9 cellular contexts compared by ENCODE assay signal in the genomic region with DNA sequence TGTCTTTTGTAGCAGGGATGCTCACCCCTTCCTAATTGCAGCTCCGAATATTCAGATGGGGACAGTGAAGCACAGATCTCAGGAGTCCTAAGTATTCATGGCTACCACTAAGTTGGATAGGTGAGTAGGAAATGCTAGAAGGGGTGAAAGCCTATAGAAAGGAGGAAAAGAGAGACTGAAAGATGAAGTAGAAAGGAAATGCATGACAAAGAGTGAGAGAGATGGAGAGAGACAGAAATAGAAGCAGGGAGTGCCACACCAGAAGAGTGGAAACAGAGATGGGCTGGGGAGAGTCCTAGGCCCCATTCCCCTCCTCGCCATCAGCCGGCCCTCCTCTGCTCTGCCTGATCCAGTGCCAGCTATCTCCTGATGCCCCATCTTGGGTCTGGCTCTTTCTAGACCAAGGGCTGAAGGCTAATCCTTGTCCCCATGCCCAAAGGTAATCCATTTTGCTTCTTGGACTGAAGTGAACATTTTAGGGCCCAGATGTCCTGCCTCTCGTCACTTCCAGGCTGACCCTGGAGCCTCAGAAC. TPM values are rescaled to one million over a fixed set of nuclear protein-coding genes. Genes with fewer than 3 reads are reported as not detected.
A peak's percentile ranks its signal among the peaks of the same experiment; 100 is the strongest.
DNase-seq lines count a peak whose midpoint lies in the region; ATAC-seq and TF ChIP-seq lines count a peak whose summit lies in the region.
"Had no signal": no experiment of that assay in that cellular context is flagged by ENCODE, and none has a peak within 500 bp of the region (broad histone marks: within the 10 kb centered on the region; RNA-seq: fewer than 3 reads in every experiment).

No MANE protein-coding gene starts in this region.

- intact Hi-C loops in heart left ventricle (cut with DNase I) (loop anchor here in 2 of 10 donors (5.0 kb wide), 2 partner anchors 35 to 50 kb away; no protein-coding TSS in a partner anchor), left ventricle myocardium superior (cut with micrococcal nuclease) (no loop called here), uterus (cut with DNase I; ENCODE audit: low total_unique reads) (loop anchor here (10.0 kb wide), 1 partner anchor 1008 kb away; a partner anchor contains a TSS)

- no peaks in the 10 kb centered on the region for H3K9me3 ChIP-seq in heart left ventricle
- no peaks in the 10 kb centered on the region for H3K9me3 ChIP-seq in uterus

- ATAC-seq in heart left ventricle (no peak), left ventricle myocardium superior (no peak), HG02884 (IDR thresholded peaks at IDR 0.05; ENCODE audit: unreplicated experiment) (no peak)

- peak overlapping the region; percentile 98 for H3K9ac ChIP-seq in mesendoderm (ENCODE audit: low read length)

- H3K79me2 ChIP-seq in mesendoderm (ENCODE audit: control insufficient read depth, insufficient read depth, low read length) = peaks cover 53% of the 10 kb centered on the region

- H3K4me1 ChIP-seq in heart left ventricle (peaks cover 22 to 68% (median 58%) of the 10 kb centered on the region in 12 donors), mesendoderm (ENCODE audit: control insufficient read depth, low read depth, low read length) (peaks cover 25% of the 10 kb centered on the region), uterus (peaks cover 0 to 5% of the 10 kb centered on the region in 2 donors)

- peak overlapping the region; percentile 98 for H3K56ac ChIP-seq in mesendoderm (ENCODE audit: low read length)

- H3K18ac ChIP-seq in mesendoderm (ENCODE audit: low read length) = no peak overlapping the region

- no peak overlapping the region for H2BK15ac ChIP-seq in mesendoderm (replicated peaks; ENCODE audit: low read depth)

- H3K36me3 ChIP-seq in heart left ventricle = peaks cover 0 to 53% (median 15%) of the 10 kb centered on the region in 9 donors
- peaks cover 6% of the 10 kb centered on the region for H3K36me3 ChIP-seq in mesendoderm (ENCODE audit: control insufficient read depth, insufficient read depth, low read length)
- no peaks in the 10 kb centered on the region for H3K36me3 ChIP-seq in uterus

- H2AK5ac ChIP-seq in mesendoderm (ENCODE audit: low read length) = peak overlapping the region; percentile 18

- 58 to 65% (median 60%) methylated on average over 4 of the region's 4 CpGs for WGBS in heart left ventricle, 4 donors
- WGBS in mesendoderm (ENCODE audit: extremely low coverage, insufficient coverage, low lambda C conversion rate) = no CpG with 5 or more reads among the region's 4 CpGs

- DNase-seq in heart left ventricle (no peak), left ventricle myocardium superior (no peak), mesendoderm (no peak), uterus (no peak), SHP77 (lab: John Stamatoyannopoulos, UW) (no peak)
- no peak for DNase-seq in stimulated activated naive CD4-positive, alpha-beta T cell treated with Interleukin-2 at 50 U/mL for 16 hours (lab: John Stamatoyannopoulos, UW)
- DNase-seq: stimulated activated CD4-positive, alpha-beta T cell treated with anti-CD3 and anti-CD28 coated beads, Interleukin-4, amount 100 ng/mL, for 24 hours had no signal

- peaks cover 28% of the 10 kb centered on the region for H3K79me1 ChIP-seq in mesendoderm (ENCODE audit: low read length)

- no peak overlapping the region for H2BK5ac ChIP-seq in mesendoderm (ENCODE audit: low read length)

- no peak for TF ChIP-seq POLR2A in heart left ventricle (IDR thresholded peaks at IDR 0.05)
- no peak for TF ChIP-seq POLR2A in uterus (IDR thresholded peaks at IDR 0.05)

- TF ChIP-seq CTCF in heart left ventricle (IDR thresholded peaks at IDR 0.05) (no peak), uterus (IDR thresholded peaks at IDR 0.05) (no peak)

- peak overlapping the region; percentile 92 for H3K23ac ChIP-seq in mesendoderm (ENCODE audit: low read length)

- H3K4me2 ChIP-seq in mesendoderm (ENCODE audit: low read length) = peak overlapping the region; percentile 29

- no peaks in the 10 kb centered on the region for H3K27me3 ChIP-seq in heart left ventricle
- no peaks in the 10 kb centered on the region for H3K27me3 ChIP-seq in mesendoderm (ENCODE audit: insufficient read depth, low read length, poor library complexity)
- no peaks in the 10 kb centered on the region for H3K27me3 ChIP-seq in uterus

- H3K4me3 ChIP-seq in heart left ventricle = peak overlapping the region in 3 of 12 donors; percentile 72 to 86 (median 79)
- H3K4me3 ChIP-seq in mesendoderm (ENCODE audit: low read length) = no peak overlapping the region
- H3K4me3 ChIP-seq in uterus = no peak overlapping the region

- H3K27ac ChIP-seq in heart left ventricle (peak overlapping the region; percentile 56 to 98 (median 90)), angular gyrus (ENCODE audit: low read depth, low read length) (peak overlapping the region; percentile 91), mesendoderm (ENCODE audit: low read depth, low read length) (peak overlapping the region; percentile 8), uterus (peak overlapping the region; percentile 77 to 89)

- no peak overlapping the region for H4K8ac ChIP-seq in mesendoderm (ENCODE audit: low read depth, low read length)

- no peak overlapping the region for H2BK120ac ChIP-seq in mesendoderm (ENCODE audit: low read depth, low read length)

- no peak overlapping the region for H4K5ac ChIP-seq in mesendoderm (ENCODE audit: low read length)

- no peak overlapping the region for H3K4ac ChIP-seq in mesendoderm (ENCODE audit: low read depth, low read length)

RNA-seq across cellular contexts. Expression of a gene that starts 2.0 kb away (rescaled TPM):
- total RNA-seq in heart left ventricle = 100 to 1,000 TPM; 134 to 581 (median 290) TPM
- 1,000 to 10,000 TPM in 1 of 2 donors, 100 to 1,000 TPM in 1; 250 to 1,078 TPM for polyA plus RNA-seq in heart left ventricle
- total RNA-seq in left ventricle myocardium superior = 277 TPM
- 260 TPM for polyA plus RNA-seq in mesendoderm (2013, experiment 1 of 2)
- 272 TPM for polyA plus RNA-seq in mesendoderm (2013, experiment 2 of 2)
- total RNA-seq in uterus = 100 to 1,000 TPM in 1 of 4 donors, 10 to 100 TPM in 3; 52.1 to 147 (median 81.7) TPM

RNA-seq across cellular contexts. Expression of a gene that starts 16.8 kb away (rescaled TPM):
- total RNA-seq in heart left ventricle (100 to 1,000 TPM in 1 of 9 donors, 10 to 100 TPM in 8; 23.6 to 129 (median 45.9) TPM), left ventricle myocardium superior (20.0 TPM), uterus (under 1 TPM in 3 of 4 donors, not detected in 1; 0.26 to 0.48 (median 0.34) TPM)
- 10 to 100 TPM; 35.4 to 55.9 TPM for polyA plus RNA-seq in heart left ventricle
- 2.6 TPM for polyA plus RNA-seq in mesendoderm (2013, experiment 1 of 2)
- polyA plus RNA-seq in mesendoderm (2013, experiment 2 of 2) = 2.5 TPM

RNA-seq across cellular contexts. Expression of a gene that starts 55.2 kb away (rescaled TPM):
- total RNA-seq in heart left ventricle = 100 to 1,000 TPM; 111 to 161 (median 131) TPM
- 10 to 100 TPM; 78.4 to 96.9 TPM for polyA plus RNA-seq in heart left ventricle
- total RNA-seq in left ventricle myocardium superior = 145 TPM
- 50.4 TPM for polyA plus RNA-seq in mesendoderm (2013, experiment 1 of 2)
- 50.1 TPM for polyA plus RNA-seq in mesendoderm (2013, experiment 2 of 2)
- total RNA-seq in uterus = 100 to 1,000 TPM in 2 of 4 donors, 10 to 100 TPM in 2; 36.8 to 167 (median 94.8) TPM

RNA-seq across cellular contexts. Expression of a gene that starts 55.8 kb away (rescaled TPM):
- total RNA-seq in heart left ventricle (1 to 10 TPM in 1 of 9 donors, under 1 TPM in 3, not detected in 5; 0.09 to 1.3 (median 0.29) TPM), left ventricle myocardium superior (not detected), uterus (1 to 10 TPM in 1 of 4 donors, not detected in 3; 1.5 TPM)
- polyA plus RNA-seq in heart left ventricle = under 1 TPM in 1 of 2 donors, not detected in 1; 0.12 TPM
- 0.56 TPM for polyA plus RNA-seq in mesendoderm (2013, experiment 1 of 2)
- 0.42 TPM for polyA plus RNA-seq in mesendoderm (2013, experiment 2 of 2)

Comparison
In these comparisons a context has a peak if more than half of its experiments do, and no peak if none do; other contexts are left out.
1. H3K27ac ChIP-seq: peak in every context shown above with its lines; median percentile 91 in angular gyrus; 90 in heart left ventricle; 83 in uterus; 8 in mesendoderm.
2. RNA of a gene that starts 16.8 kb away (total RNA-seq): 23.6 to 129 TPM in heart left ventricle and 20.0 TPM in left ventricle myocardium superior (single experiment); 0.26 to 0.48 TPM in uterus; every median in the first group is over 10 times any median in the second.